ENCODE assay signal across 24 cellular contexts in genomic region chr3:16308727-16309126, GRCh38. TPM values are rescaled to one million over a fixed set of nuclear protein-coding genes. Genes with fewer than 3 reads are reported as not detected.
DNase-seq lines count a peak whose midpoint lies in the region; ATAC-seq and TF ChIP-seq lines count a peak whose summit lies in the region.
"Had no signal": no experiment of that assay in that cellular context is flagged by ENCODE, and none has a peak within 500 bp of the region (broad histone marks: within the 10 kb centered on the region; RNA-seq: fewer than 3 reads in every experiment).

No MANE protein-coding gene starts in this region.

- TF ChIP-seq CTCF in natural killer cell (IDR thresholded peaks at IDR 0.05) (no peak), SU-DHL-6 (IDR thresholded peaks at IDR 0.05; ENCODE audit: insufficient read depth, low read length, poor library complexity, severe bottlenecking) (no peak), CD14-positive monocyte (IDR thresholded peaks at IDR 0.05) (no peak)

- peaks cover 62 to 71% of the 10 kb centered on the region in 2 donors for H3K4me1 Mint-ChIP-seq in natural killer cell treated with Interleukin-12 subunit alpha and Interleukin-12 subunit beta and Interleukin-15 and Interleukin-18, amount 100 ng/mL, for 72 hours (ENCODE audit: low read depth in 2 of 2)
- peaks cover 70 to 81% of the 10 kb centered on the region in 2 donors for H3K4me1 Mint-ChIP-seq in natural killer cell
- H3K4me1 Mint-ChIP-seq in activated naive CD8-positive, alpha-beta T cell (ENCODE audit: low read depth) = peaks cover 88% of the 10 kb centered on the region
- peaks cover 15% of the 10 kb centered on the region for H3K4me1 Mint-ChIP-seq in CD14-positive monocyte

- no peaks in the 10 kb centered on the region for H3K27me3 Mint-ChIP-seq in natural killer cell treated with Interleukin-12 subunit alpha and Interleukin-12 subunit beta and Interleukin-15 and Interleukin-18, amount 100 ng/mL, for 72 hours
- H3K27me3 Mint-ChIP-seq in natural killer cell (ENCODE audit: low read depth in 2 of 2) (no peaks in the 10 kb centered on the region), CD14-positive monocyte (ENCODE audit: low read depth in 3 of 3) (no peaks in the 10 kb centered on the region)
- H3K27me3 Mint-ChIP-seq in activated naive CD8-positive, alpha-beta T cell = no peaks in the 10 kb centered on the region
- H3K27me3 Mint-ChIP-seq: naive B cell had no signal

- H3K79me2 ChIP-seq in SU-DHL-6 (ENCODE audit: insufficient read depth, low read length) = no peaks in the 10 kb centered on the region
- H3K79me2 ChIP-seq: hepatocyte had no signal

- peaks cover 4% of the 10 kb centered on the region; the same call in 1 of the 2 replicates for H3K36me3 ChIP-seq in SU-DHL-6 (ENCODE audit: low read length)

- peak overlapping the region; percentile 88 to 96 for H3K27ac Mint-ChIP-seq in natural killer cell treated with Interleukin-12 subunit alpha and Interleukin-12 subunit beta and Interleukin-15 and Interleukin-18, amount 100 ng/mL, for 72 hours
- H3K27ac Mint-ChIP-seq in natural killer cell = peak overlapping the region in 1 of 2 donors; percentile 82
- H3K27ac Mint-ChIP-seq in activated naive CD8-positive, alpha-beta T cell = peak overlapping the region; percentile 94
- no peak overlapping the region for H3K27ac Mint-ChIP-seq in CD14-positive monocyte

- H3K9ac ChIP-seq in SU-DHL-6 (ENCODE audit: low read length) = no peak overlapping the region
- H3K9ac ChIP-seq: BLaER1 treated with 17β-estradiol and CSF1 and Interleukin-3, amounts not matched to agents 10 nM and 100 nM; GM23248 had no signal

- no peak overlapping the region for H3K4me3 ChIP-seq in SU-DHL-6 (ENCODE audit: insufficient read depth, low read length, poor library complexity, severe bottlenecking)
- H3K4me3 ChIP-seq: BLaER1 treated with 17β-estradiol and CSF1 and Interleukin-3, amounts not matched to agents 10 nM and 100 nM; GM23248; hepatocyte; lower lobe of right lung; Peyer's patch; transverse colon had no signal

- H3K27ac ChIP-seq in SU-DHL-6 (ENCODE audit: low read depth, low read length) = peak overlapping the region; percentile 24; the same call in 1 of the 2 replicates
- H3K27ac ChIP-seq: BLaER1 treated with 17β-estradiol and CSF1 and Interleukin-3, amounts not matched to agents 10 nM and 100 nM; GM23248; hepatocyte; lower lobe of right lung; Peyer's patch; transverse colon had no signal

- no peaks in the 10 kb centered on the region for H3K27me3 ChIP-seq in SU-DHL-6 (ENCODE audit: low read length)
- H3K27me3 ChIP-seq: BLaER1 treated with 17β-estradiol and CSF1 and Interleukin-3, amounts not matched to agents 10 nM and 100 nM; hepatocyte; Peyer's patch; transverse colon had no signal

- no peak overlapping the region for H3K4me2 ChIP-seq in SU-DHL-6 (ENCODE audit: low read depth, low read length, poor library complexity, severe bottlenecking)
- H3K4me2 ChIP-seq: BLaER1 treated with 17β-estradiol and CSF1 and Interleukin-3, amounts not matched to agents 10 nM and 100 nM; hepatocyte had no signal

- H3K9me3 ChIP-seq in SU-DHL-6 (ENCODE audit: insufficient read depth, low read length) = no peaks in the 10 kb centered on the region
- H3K9me3 ChIP-seq: BLaER1 treated with 17β-estradiol and CSF1 and Interleukin-3, amounts not matched to agents 10 nM and 100 nM; lower lobe of right lung; Peyer's patch; transverse colon had no signal

- H2AFZ ChIP-seq in SU-DHL-6 (ENCODE audit: low read depth, low read length, severe bottlenecking) = no peak overlapping the region
- H2AFZ ChIP-seq: GM23248, hepatocyte had no signal

- intact Hi-C loops in natural killer cell (cut with micrococcal nuclease) (loop anchor here (2.0 to 10.0 kb wide), 3 partner anchors 22 to 846 kb away; no protein-coding TSS in a partner anchor), CD14-positive monocyte (cut with micrococcal nuclease) (no loop called here)

- no peak for DNase-seq in natural killer cell treated with Interleukin-12 subunit alpha and Interleukin-12 subunit beta and Interleukin-15 and Interleukin-18, amount 100 ng/mL, for 72 hours (ENCODE audit: low spot score)
- DNase-seq in natural killer cell = no peak
- no peak for DNase-seq in kidney glomerular epithelial cell (lab: John Stamatoyannopoulos, UW)
- no peak for DNase-seq in CD14-positive monocyte (ENCODE audit: low spot score)
- DNase-seq: activated gamma-delta T cell treated with Interleukin-2 at 50 U/mL for 16 hours; aorta; GM23248; Karpas-422; lower lobe of right lung; midbrain; naive B cell; NCI-H1436; NCI-H2081; NCI-H345; Peyer's patch; SHP77 treated with DMSO at 0.1 percent for 48 hours; stimulated activated CD4-positive, alpha-beta T cell treated with anti-CD3 and anti-CD28 coated beads, Interleukin-4, amount 100 ng/mL, for 1 hour; SW 1271; transverse colon had no signal

- H3F3A ChIP-seq in SU-DHL-6 (ENCODE audit: insufficient read depth) = peaks cover 68% of the 10 kb centered on the region

- H3K9me3 Mint-ChIP-seq in natural killer cell treated with Interleukin-12 subunit alpha and Interleukin-12 subunit beta and Interleukin-15 and Interleukin-18, amount 100 ng/mL, for 72 hours = no peaks in the 10 kb centered on the region
- H3K9me3 Mint-ChIP-seq in natural killer cell (no peaks in the 10 kb centered on the region), CD14-positive monocyte (no peaks in the 10 kb centered on the region)
- no peaks in the 10 kb centered on the region for H3K9me3 Mint-ChIP-seq in activated naive CD8-positive, alpha-beta T cell (ENCODE audit: low read depth)
- H3K9me3 Mint-ChIP-seq: naive B cell had no signal

- H3K4me3 Mint-ChIP-seq in natural killer cell treated with Interleukin-12 subunit alpha and Interleukin-12 subunit beta and Interleukin-15 and Interleukin-18, amount 100 ng/mL, for 72 hours = no peak overlapping the region
- H3K4me3 Mint-ChIP-seq in natural killer cell (no peak overlapping the region), CD14-positive monocyte (no peak overlapping the region)
- peak overlapping the region; percentile 71 for H3K4me3 Mint-ChIP-seq in activated naive CD8-positive, alpha-beta T cell
- H3K4me3 Mint-ChIP-seq: naive B cell had no signal

- H3K9me2 ChIP-seq in SU-DHL-6 (replicated peaks; ENCODE audit: insufficient read depth, low read length) = no peaks in the 10 kb centered on the region

- H3K36me3 Mint-ChIP-seq in natural killer cell treated with Interleukin-12 subunit alpha and Interleukin-12 subunit beta and Interleukin-15 and Interleukin-18, amount 100 ng/mL, for 72 hours = peaks cover 38% of the 10 kb centered on the region
- H3K36me3 Mint-ChIP-seq in natural killer cell = peaks cover 9% of the 10 kb centered on the region
- H3K36me3 Mint-ChIP-seq in activated naive CD8-positive, alpha-beta T cell = peaks cover 29% of the 10 kb centered on the region
- peaks cover 60 to 67% of the 10 kb centered on the region in 2 donors for H3K36me3 Mint-ChIP-seq in CD14-positive monocyte

- no peak for ATAC-seq in natural killer cell treated with Interleukin-12 subunit alpha and Interleukin-12 subunit beta and Interleukin-15 and Interleukin-18, amount 100 ng/mL, for 72 hours
- ATAC-seq in natural killer cell (no peak), GM19455 (IDR thresholded peaks at IDR 0.05; ENCODE audit: unreplicated experiment) (no peak)

- H4K20me1 ChIP-seq in SU-DHL-6 (ENCODE audit: low read depth, low read length) = no peaks in the 10 kb centered on the region

RNA-seq across cellular contexts. Expression of gene OXNAD1, which starts 43.7 kb away (rescaled TPM):
- total RNA-seq in natural killer cell treated with Interleukin-12 subunit alpha and Interleukin-12 subunit beta and Interleukin-15 and Interleukin-18, amount 100 ng/mL, for 72 hours = 10 to 100 TPM; 16.0 to 31.4 TPM
- 10 to 100 TPM; 16.7 to 26.1 (median 22.3) TPM for total RNA-seq in natural killer cell
- polyA plus RNA-seq in CD14-positive monocyte = 1 to 10 TPM; 4.4 to 5.1 TPM

RNA-seq across cellular contexts. Expression of gene DPH3, which starts 44.0 kb away (rescaled TPM):
- 10 to 100 TPM; 24.4 to 25.7 TPM for total RNA-seq in natural killer cell treated with Interleukin-12 subunit alpha and Interleukin-12 subunit beta and Interleukin-15 and Interleukin-18, amount 100 ng/mL, for 72 hours
- 10 to 100 TPM; 20.4 to 27.3 (median 22.8) TPM for total RNA-seq in natural killer cell
- 10 to 100 TPM; 33.7 to 42.0 TPM for polyA plus RNA-seq in CD14-positive monocyte

Comparison
In these comparisons a context has a peak if more than half of its experiments do, and no peak if none do; other contexts are left out.
1. H3K27ac Mint-ChIP-seq: peak in natural killer cell treated with Interleukin-12 subunit alpha and Interleukin-12 subunit beta and Interleukin-15 and Interleukin-18, amount 100 ng/mL, for 72 hours (2 of 2) and activated naive CD8-positive, alpha-beta T cell (single experiment); none in CD14-positive monocyte (0 of 7).